Comparison of ENCODE assay signal across 26 cellular contexts in the genomic region with DNA sequence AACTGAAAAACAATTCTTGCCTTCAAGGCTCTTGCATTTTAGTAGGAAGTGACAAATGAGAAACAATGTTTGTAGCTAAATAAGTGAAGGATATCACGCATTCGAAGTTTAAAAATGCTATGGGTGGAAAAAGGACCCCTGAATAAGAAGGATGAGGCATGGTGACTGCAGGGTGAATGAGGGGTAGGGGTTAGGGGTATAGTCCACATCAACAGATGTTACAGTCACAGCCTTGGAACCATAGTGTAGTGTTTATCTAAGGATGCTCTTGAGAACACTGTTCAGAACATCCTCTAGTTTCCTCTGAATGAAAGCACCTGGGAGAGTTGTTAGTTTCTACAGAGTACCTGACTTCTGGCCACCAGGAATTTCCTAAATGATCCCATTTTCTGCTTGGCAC.
A peak's percentile ranks its signal among the peaks of the same experiment; 100 is the strongest.
DNase-seq lines count a peak whose midpoint lies in the region; ATAC-seq, FAIRE-seq and TF ChIP-seq lines count a peak whose summit lies in the region.
"Had no signal": no experiment of that assay in that cellular context is flagged by ENCODE, and none has a peak within 500 bp of the region (broad histone marks: within the 10 kb centered on the region; RNA-seq: fewer than 3 reads in every experiment).

No MANE protein-coding gene starts in this region.

- FAIRE-seq in A549 (lab: Jason Lieb, UNC), result peak; percentile 18
- FAIRE-seq: GM12878, GM12892, GM18507 had no signal

- TF ChIP-seq RAD21 in A549 (conservative IDR thresholded peaks at IDR 0.05 in 1 of 2, IDR thresholded peaks at IDR 0.05 in 1 of 2), result no peak

- H3K4me1 ChIP-seq in A549 (no peaks in the 10 kb centered on the region), SJCRH30 (no peaks in the 10 kb centered on the region)
- H3K4me1 ChIP-seq: BE2C, BLaER1 had no signal

- H3K9me3 Mint-ChIP-seq in stimulated activated memory B cell treated with anti-CD40 and anti-IgM and Interleukin-4, amounts not matched to agents 10 μg/mL and 1 μg/mL and 100 μg/mL, for 72 hours, result no peaks in the 10 kb centered on the region

- H3K4me1 Mint-ChIP-seq in stimulated activated memory B cell treated with anti-CD40 and anti-IgM and Interleukin-4, amounts not matched to agents 10 μg/mL and 1 μg/mL and 100 μg/mL, for 72 hours, result no peaks in the 10 kb centered on the region
- H3K4me1 Mint-ChIP-seq: CD14-positive monocyte; CD4-positive, alpha-beta memory T cell; CD4-positive, CD25-positive, alpha-beta regulatory T cell; CD8-positive, alpha-beta memory T cell had no signal

- POLR2A ChIA-PET in A549 (lab: Yijun Ruan, JAX), result no interaction called here

- H3K4me2 ChIP-seq in A549, result no peak overlapping the region
- H3K4me2 ChIP-seq: BLaER1 had no signal

- no peaks in the 10 kb centered on the region for H3K36me3 ChIP-seq in SJCRH30
- H3K36me3 ChIP-seq: BLaER1 had no signal

- DNase-seq in DMS53 (lab: John Stamatoyannopoulos, UW) (peak; percentile 46), DMS53 treated with DMSO at 0.1 percent for 48 hours (lab: John Stamatoyannopoulos, UW; ENCODE audit: unreplicated experiment) (no peak), NCI-H510A treated with DMSO at 0.1 percent for 48 hours (lab: John Stamatoyannopoulos, UW) (peak; percentile 15), NCI-H510A (lab: John Stamatoyannopoulos, UW) (no peak), A549 (ENCODE audit: low read depth in 1 of 2, low spot score in 1 of 2) (no peak), SJCRH30 (no peak)
- DNase-seq: ACHN; BE2C; C1 segment of cervical spinal cord; CD4-positive, alpha-beta memory T cell; CD4-positive, CD25-positive, alpha-beta regulatory T cell; CD8-positive, alpha-beta memory T cell; COR-L47; DMS 273 treated with DMSO at 0.1 percent for 48 hours; DMS153; DMS79; DND-41; EL; GDM1 had no signal

- H3K36me3 Mint-ChIP-seq in stimulated activated memory B cell treated with anti-CD40 and anti-IgM and Interleukin-4, amounts not matched to agents 10 μg/mL and 1 μg/mL and 100 μg/mL, for 72 hours, result no peaks in the 10 kb centered on the region
- H3K36me3 Mint-ChIP-seq: CD14-positive monocyte; CD4-positive, alpha-beta memory T cell; CD4-positive, CD25-positive, alpha-beta regulatory T cell; CD8-positive, alpha-beta memory T cell had no signal

- CTCF ChIA-PET in A549 (lab: Yijun Ruan, JAX), result no interaction called here

- no peaks in the 10 kb centered on the region for H3K27me3 Mint-ChIP-seq in stimulated activated memory B cell treated with anti-CD40 and anti-IgM and Interleukin-4, amounts not matched to agents 10 μg/mL and 1 μg/mL and 100 μg/mL, for 72 hours
- H3K27me3 Mint-ChIP-seq: CD4-positive, CD25-positive, alpha-beta regulatory T cell had no signal

- H3K4me3 Mint-ChIP-seq in stimulated activated memory B cell treated with anti-CD40 and anti-IgM and Interleukin-4, amounts not matched to agents 10 μg/mL and 1 μg/mL and 100 μg/mL, for 72 hours, result no peak overlapping the region
- H3K4me3 Mint-ChIP-seq: CD14-positive monocyte; CD4-positive, alpha-beta memory T cell; CD4-positive, CD25-positive, alpha-beta regulatory T cell; CD8-positive, alpha-beta memory T cell had no signal

- H3K27ac ChIP-seq in A549 (no peak overlapping the region), SJCRH30 (no peak overlapping the region)
- H3K27ac ChIP-seq: 22Rv1, BLaER1 had no signal

- no peak overlapping the region for H3K4me3 ChIP-seq in A549
- H3K4me3 ChIP-seq in SJCRH30, result no peak overlapping the region
- H3K4me3 ChIP-seq: BLaER1, GM12878 had no signal

- no peak overlapping the region for H3K27ac Mint-ChIP-seq in stimulated activated memory B cell treated with anti-CD40 and anti-IgM and Interleukin-4, amounts not matched to agents 10 μg/mL and 1 μg/mL and 100 μg/mL, for 72 hours
- H3K27ac Mint-ChIP-seq: CD14-positive monocyte; CD4-positive, alpha-beta memory T cell; CD4-positive, CD25-positive, alpha-beta regulatory T cell; CD8-positive, alpha-beta memory T cell had no signal

- TF ChIP-seq EP300 in A549 (IDR thresholded peaks at IDR 0.05), result no peak

- no peaks in the 10 kb centered on the region for H3K27me3 ChIP-seq in SJCRH30
- H3K27me3 ChIP-seq: BE2C, BLaER1 had no signal

- H3K9me3 ChIP-seq in A549 (no peaks in the 10 kb centered on the region), SJCRH30 (replicated peaks) (no peaks in the 10 kb centered on the region)
- H3K9me3 ChIP-seq: BE2C, BLaER1 had no signal

- no peak for TF ChIP-seq POLR2A in A549 (IDR thresholded peaks at IDR 0.05; ENCODE audit: low read length)

- ATAC-seq in A549, result no peak
- ATAC-seq in stimulated activated memory B cell treated with anti-CD40 and anti-IgM and Interleukin-4, amounts not matched to agents 10 μg/mL and 1 μg/mL and 100 μg/mL, for 72 hours, result peak; percentile 51
- ATAC-seq: GM12878 had no signal

- no peak for TF ChIP-seq CTCF in A549 (IDR thresholded peaks at IDR 0.05)

- WGBS in A549 (ENCODE audit: missing lambda C conversion rate), result 6% methylated on average over 2 of the region's 2 CpGs

TF ChIP-seq in A549, 52 proteins besides CTCF, POLR2A, EP300 and RAD21:
- TF ChIP-seq HEYL (CRISPR knock-in tag; IDR thresholded peaks at IDR 0.05) (no peak), EHF (CRISPR knock-in tag; IDR thresholded peaks at IDR 0.05) (no peak), RFX5 (IDR thresholded peaks at IDR 0.05) (no peak), TFCP2L1 (CRISPR knock-in tag; IDR thresholded peaks at IDR 0.05) (no peak), ESRRA (IDR thresholded peaks at IDR 0.05; ENCODE audit: borderline replicate concordance, low read length) (no peak), EHMT2 (IDR thresholded peaks at IDR 0.05; ENCODE audit: low read depth) (no peak), PHF8 (IDR thresholded peaks at IDR 0.05; ENCODE audit: borderline replicate concordance, low read depth) (no peak), SMC3 (IDR thresholded peaks at IDR 0.05) (no peak), RNF2 (IDR thresholded peaks at IDR 0.05; ENCODE audit: borderline replicate concordance, low read depth) (no peak), CEBPB (IDR thresholded peaks at IDR 0.05) (no peak)
- TF ChIP-seq, protein P1, sequence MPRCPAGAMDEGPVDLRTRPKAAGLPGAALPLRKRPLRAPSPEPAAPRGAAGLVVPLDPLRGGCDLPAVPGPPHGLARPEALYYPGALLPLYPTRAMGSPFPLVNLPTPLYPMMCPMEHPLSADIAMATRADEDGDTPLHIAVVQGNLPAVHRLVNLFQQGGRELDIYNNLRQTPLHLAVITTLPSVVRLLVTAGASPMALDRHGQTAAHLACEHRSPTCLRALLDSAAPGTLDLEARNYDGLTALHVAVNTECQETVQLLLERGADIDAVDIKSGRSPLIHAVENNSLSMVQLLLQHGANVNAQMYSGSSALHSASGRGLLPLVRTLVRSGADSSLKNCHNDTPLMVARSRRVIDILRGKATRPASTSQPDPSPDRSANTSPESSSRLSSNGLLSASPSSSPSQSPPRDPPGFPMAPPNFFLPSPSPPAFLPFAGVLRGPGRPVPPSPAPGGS (IDR thresholded peaks at IDR 0.05), result no peak
TF ChIP-seq in A549: peak in this region for 0.

Comparison
In these comparisons a context has a peak if more than half of its experiments do, and no peak if none do; other contexts are left out.
1. DNase-seq: peak in DMS53 (single experiment) and NCI-H510A treated with DMSO at 0.1 percent for 48 hours (single experiment); none in DMS53 treated with DMSO at 0.1 percent for 48 hours (single experiment), NCI-H510A (single experiment), A549 (0 of 2) and SJCRH30 (0 of 2).